Comparison of ENCODE assay signal across 29 cellular contexts in the genomic region with DNA sequence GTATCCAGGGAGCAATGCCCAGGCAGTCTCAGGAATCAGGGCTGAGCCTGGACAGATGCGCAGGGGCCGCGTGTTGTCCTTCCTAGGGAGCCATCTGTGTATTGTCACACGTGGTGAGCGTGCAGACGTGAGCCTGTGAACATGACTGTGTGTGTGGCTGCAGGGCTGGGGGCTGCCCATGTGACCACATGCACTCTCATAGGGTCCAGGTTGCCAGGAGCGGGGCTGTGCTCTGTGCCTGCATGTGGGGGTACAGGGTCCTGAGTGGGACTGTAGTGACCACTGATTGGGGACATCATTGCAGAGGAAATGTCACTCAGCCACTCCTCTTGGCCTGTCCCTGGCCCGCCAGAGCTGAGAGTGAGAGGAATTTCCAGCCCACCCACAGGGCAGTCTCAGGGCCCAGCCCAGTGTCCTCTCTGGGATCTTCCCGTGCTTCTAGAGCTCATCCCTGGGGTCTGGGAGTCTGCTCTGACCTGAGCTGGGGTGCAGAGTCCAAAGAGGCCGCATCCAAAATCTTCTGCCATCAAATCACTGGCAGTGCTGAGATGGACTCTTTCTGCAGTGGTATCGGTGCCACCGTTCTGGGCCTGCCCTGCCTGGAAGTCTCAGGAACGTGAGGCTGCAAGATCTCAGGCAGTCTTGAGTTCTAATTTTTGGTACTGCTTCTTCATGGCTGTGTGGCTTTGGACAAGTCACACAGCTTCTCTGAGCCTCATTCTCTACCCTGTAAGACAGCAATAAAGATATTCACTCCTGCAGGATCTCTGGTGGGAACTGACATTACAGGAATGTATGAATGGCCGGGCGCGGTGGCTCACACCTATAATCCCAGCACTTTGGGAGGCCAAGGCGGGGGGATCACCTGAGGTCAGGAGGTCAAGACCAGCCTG.
DNase-seq lines count a peak whose midpoint lies in the region; TF ChIP-seq lines count a peak whose summit lies in the region.
"Had no signal": no experiment of that assay in that cellular context is flagged by ENCODE, and none has a peak within 500 bp of the region (broad histone marks: within the 10 kb centered on the region; RNA-seq: fewer than 3 reads in every experiment).

No MANE protein-coding gene starts in this region.

- H3K4me2 ChIP-seq in SK-N-SH: no peak overlapping the region
- H3K4me2 ChIP-seq in smooth muscle cell: no peak overlapping the region
- H3K4me2 ChIP-seq: KMS-11 had no signal

- H2AFZ ChIP-seq in SK-N-SH (ENCODE audit: low read depth) (no peak overlapping the region), smooth muscle cell (ENCODE audit: low read depth) (no peak overlapping the region)
- H2AFZ ChIP-seq: GM23248, parathyroid adenoma had no signal

- H3K9ac ChIP-seq in SK-N-SH (no peak overlapping the region), smooth muscle cell (ENCODE audit: low read depth) (no peak overlapping the region)
- H3K9ac ChIP-seq: GM23248, KMS-11, parathyroid adenoma had no signal

- H3K79me2 ChIP-seq in SK-N-SH (ENCODE audit: insufficient read depth) (no peaks in the 10 kb centered on the region), smooth muscle cell (ENCODE audit: low read depth) (no peaks in the 10 kb centered on the region)
- H3K79me2 ChIP-seq: parathyroid adenoma had no signal

- WGBS in SK-N-SH (ENCODE audit: low lambda C conversion rate): 81% methylated on average over 13 of the region's 17 CpGs
- 77 to 89% (median 85%) methylated on average over 15 to 17 of the region's 17 CpGs for WGBS in spleen, 5 donors
- 82% methylated on average over 17 of the region's 17 CpGs for WGBS in smooth muscle cell (ENCODE audit: low lambda C conversion rate)

- no peak for TF ChIP-seq CTCF in HEK293 (tag by site-specific recombination; IDR thresholded peaks at IDR 0.05)
- no peak for TF ChIP-seq CTCF in SK-N-SH (IDR thresholded peaks at IDR 0.05)
- TF ChIP-seq CTCF in spleen (IDR thresholded peaks at IDR 0.05 in 8 of 11, conservative IDR thresholded peaks at IDR 0.05 in 3 of 11): no peak
- TF ChIP-seq CTCF in smooth muscle cell (IDR thresholded peaks at IDR 0.05; ENCODE audit: borderline replicate concordance, insufficient read depth, poor library complexity, severe bottlenecking): no peak

- H3K9me3 ChIP-seq in HEK293 (ENCODE audit: control insufficient read depth, insufficient read depth, low read depth, low read length) (no peaks in the 10 kb centered on the region), SK-N-SH (no peaks in the 10 kb centered on the region), spleen (no peaks in the 10 kb centered on the region), smooth muscle cell (replicated peaks; ENCODE audit: low read depth) (no peaks in the 10 kb centered on the region)
- H3K9me3 ChIP-seq: Caco-2, gastrocnemius medialis, Peyer's patch, right atrium auricular region, thoracic aorta had no signal

- H3K36me3 ChIP-seq in HEK293 (ENCODE audit: control insufficient read depth in 2 of 2, insufficient read depth in 1 of 2, low read length in 2 of 2): no peaks in the 10 kb centered on the region
- no peaks in the 10 kb centered on the region for H3K36me3 ChIP-seq in SK-N-SH (replicated peaks in 1 of 2; ENCODE audit: control insufficient read depth in 1 of 2, insufficient read depth in 2 of 2, low read length in 1 of 2)
- H3K36me3 ChIP-seq in spleen: no peaks in the 10 kb centered on the region
- H3K36me3 ChIP-seq in smooth muscle cell (ENCODE audit: low read depth): no peaks in the 10 kb centered on the region
- H3K36me3 ChIP-seq: gastrocnemius medialis, Peyer's patch, right atrium auricular region, thoracic aorta had no signal

- peak in 1 of 2 experiments; percentile 53; a peak in 1 of 4 replicates for TF ChIP-seq EP300 in SK-N-SH (IDR thresholded peaks at IDR 0.05; ENCODE audit: borderline replicate concordance in 1 of 2, low read depth in 1 of 2, low read length in 1 of 2)

- H4K20me1 ChIP-seq in SK-N-SH (ENCODE audit: insufficient read depth) (no peaks in the 10 kb centered on the region), smooth muscle cell (ENCODE audit: low read depth) (no peaks in the 10 kb centered on the region)

- no peak for TF ChIP-seq RAD21 in SK-N-SH (IDR thresholded peaks at IDR 0.05; ENCODE audit: low read length)

- POLR2A ChIA-PET in HEK293 (lab: Yijun Ruan, JAX): no interaction called here
- POLR2A ChIA-PET in SK-N-SH (lab: Yijun Ruan, JAX): no interaction called here

- H3K4me3 ChIP-seq in HEK293 (ENCODE audit: low read depth, low read length) (no peak overlapping the region), SK-N-SH (ENCODE audit: low read depth in 2 of 2, low read length in 1 of 2) (no peak overlapping the region), spleen (no peak overlapping the region), smooth muscle cell (no peak overlapping the region)
- H3K4me3 ChIP-seq: gastrocnemius medialis, GM23248, Peyer's patch, right atrium auricular region, thoracic aorta had no signal

- CTCF ChIA-PET in HEK293 (lab: Yijun Ruan, JAX) (interaction anchor here (0.7 to 1.8 kb wide), 3 partner anchors 26 to 401 kb away, joined by 3 to 6 read pairs (median 4); no protein-coding TSS in a partner anchor), SK-N-SH (lab: Yijun Ruan, JAX) (interaction anchor here (0.7 to 2.7 kb wide), 14 partner anchors 11 to 481 kb away, joined by 3 to 13 read pairs (median 6); a partner anchor contains a TSS)

- H3F3A ChIP-seq in SK-N-SH (replicated peaks; ENCODE audit: insufficient read depth) (no peaks in the 10 kb centered on the region), smooth muscle cell (ENCODE audit: low read depth) (no peaks in the 10 kb centered on the region)

- no peaks in the 10 kb centered on the region for H3K4me1 ChIP-seq in HEK293 (ENCODE audit: control insufficient read depth, insufficient read depth, low read length)
- peaks cover 0 to 29% of the 10 kb centered on the region in 2 experiments; a peak in 1 of 4 replicates for H3K4me1 ChIP-seq in SK-N-SH (ENCODE audit: control insufficient read depth in 1 of 2, insufficient read depth in 2 of 2, low read depth in 1 of 2, low read length in 1 of 2)
- H3K4me1 ChIP-seq in spleen: peaks cover 0 to 7% (median 5%) of the 10 kb centered on the region in 6 donors
- H3K4me1 ChIP-seq in smooth muscle cell (ENCODE audit: low read depth): no peaks in the 10 kb centered on the region
- H3K4me1 ChIP-seq: Caco-2, gastrocnemius medialis, parathyroid adenoma, Peyer's patch, right atrium auricular region had no signal

- no peak for TF ChIP-seq POLR2A in spleen (IDR thresholded peaks at IDR 0.05)

- H3K27me3 ChIP-seq in SK-N-SH (ENCODE audit: insufficient read depth) (no peaks in the 10 kb centered on the region), spleen (replicated peaks in 1 of 7) (peaks cover 0 to 28% (median 0%) of the 10 kb centered on the region in 7 donors), smooth muscle cell (ENCODE audit: low read depth) (no peaks in the 10 kb centered on the region)
- H3K27me3 ChIP-seq: gastrocnemius medialis, Peyer's patch, right atrium auricular region had no signal

- H3K9me2 ChIP-seq in SK-N-SH: no peaks in the 10 kb centered on the region

- DNase-seq in SK-N-SH (peak; percentile 88), islet precursor cell (peak; percentile 54), spleen (peak; percentile 50), NCI-H446 (lab: John Stamatoyannopoulos, UW) (no peak), smooth muscle cell (lab: John Stamatoyannopoulos, UW; ENCODE audit: unreplicated experiment) (no peak), head of caudate nucleus (no peak)
- DNase-seq: activated CD4-positive, alpha-beta T cell treated with anti-CD3 and anti-CD28 coated beads, Interleukin-2, amount 10 ng/mL, durations not matched to agents 24 days and 14 days; activated CD8-positive, alpha-beta memory T cell treated with anti-CD3 and anti-CD28 coated beads for 24 hours; activated T-cell treated with anti-CD3 and anti-CD28 coated beads for 4 hours; Caco-2; DMS79; gastrocnemius medialis; GM23248; HFFc6; hippocampal formation; left colon; NCI-H1417; NCI-H2029 treated with DMSO at 0.1 percent for 48 hours; NCI-H69; Peyer's patch; SIG-M5; stimulated activated CD4-positive, alpha-beta T cell treated with anti-CD3 and anti-CD28 coated beads, Interleukin-2, amount 100 ng/mL, for 48 hours; stimulated activated naive CD8-positive, alpha-beta T cell treated with anti-CD3 and anti-CD28 coated beads, Interleukin-15, amount 100 ng/mL, for 72 hours had no signal

- intact Hi-C loops in spleen (cut with DNase I; ENCODE audit: low total_unique reads): no loop called here
- intact Hi-C loops in head of caudate nucleus (cut with DNase I): no loop called here

- H3K27ac ChIP-seq in HEK293 (ENCODE audit: extremely low read depth, low read depth, low read length) (no peak overlapping the region), SK-N-SH (ENCODE audit: low read depth in 2 of 2, low read length in 1 of 2) (peak overlapping the region in 1 of 2 experiments; percentile 62; a peak in 2 of 4 replicates), spleen (no peak overlapping the region), smooth muscle cell (ENCODE audit: low read depth) (no peak overlapping the region)
- H3K27ac ChIP-seq: C4-2B, gastrocnemius medialis, GM23248, KMS-11, parathyroid adenoma, Peyer's patch, right atrium auricular region, thoracic aorta had no signal

TF ChIP-seq in HEK293, 187 proteins besides CTCF, POLR2A, EP300 and RAD21:
- TF ChIP-seq ZNF768 (tag by site-specific recombination; IDR thresholded peaks at IDR 0.05) (0 out of 2 replicates have a peak, but pooled peaks have one; percentile 32), ZNF341 (tag by site-specific recombination; IDR thresholded peaks at IDR 0.05; ENCODE audit: low read depth) (no peak)
TF ChIP-seq in HEK293: peak in this region for 1.

TF ChIP-seq in SK-N-SH, 30 proteins besides CTCF, POLR2A, EP300 and RAD21 (continues in another document):
- TF ChIP-seq, protein P1, sequence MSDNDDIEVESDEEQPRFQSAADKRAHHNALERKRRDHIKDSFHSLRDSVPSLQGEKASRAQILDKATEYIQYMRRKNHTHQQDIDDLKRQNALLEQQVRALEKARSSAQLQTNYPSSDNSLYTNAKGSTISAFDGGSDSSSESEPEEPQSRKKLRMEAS (IDR thresholded peaks at IDR 0.05; ENCODE audit: low read depth): no peak
- TF ChIP-seq TAF1 (IDR thresholded peaks at IDR 0.05; ENCODE audit: borderline replicate concordance, low read depth, low read length): no peak
- TF ChIP-seq, protein P2, sequence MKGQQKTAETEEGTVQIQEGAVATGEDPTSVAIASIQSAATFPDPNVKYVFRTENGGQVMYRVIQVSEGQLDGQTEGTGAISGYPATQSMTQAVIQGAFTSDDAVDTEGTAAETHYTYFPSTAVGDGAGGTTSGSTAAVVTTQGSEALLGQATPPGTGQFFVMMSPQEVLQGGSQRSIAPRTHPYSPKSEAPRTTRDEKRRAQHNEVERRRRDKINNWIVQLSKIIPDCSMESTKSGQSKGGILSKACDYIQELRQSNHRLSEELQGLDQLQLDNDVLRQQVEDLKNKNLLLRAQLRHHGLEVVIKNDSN (IDR thresholded peaks at IDR 0.05; ENCODE audit: borderline replicate concordance, low read depth): no peak; the same call in 1 of the 2 replicates
- TF ChIP-seq RCOR1 (IDR thresholded peaks at IDR 0.05; ENCODE audit: low read length): peak; percentile 25; the same call in 1 of the 2 replicates
- peak; percentile 42 for TF ChIP-seq CHD2 (IDR thresholded peaks at IDR 0.05; ENCODE audit: low read length, partially characterized antibody)

Comparison
In these comparisons a context has a peak if more than half of its experiments do, and no peak if none do; other contexts are left out.
1. DNase-seq: peak in SK-N-SH (single experiment), islet precursor cell (single experiment) and spleen (single experiment); none in NCI-H446 (0 of 2), smooth muscle cell (single experiment) and head of caudate nucleus (0 of 42).